In genomic region chr12:108177131-108177530, GRCh38 we compare ENCODE assay signal across 2 cellular contexts.
TF ChIP-seq lines count a peak whose summit lies in the region.

No MANE protein-coding gene starts in this region.

TF ChIP-seq in K562, 482 proteins besides CTCF, POLR2A, EP300 and RAD21:
- TF ChIP-seq HIVEP1 (CRISPR knock-in tag; IDR thresholded peaks at IDR 0.05) (no peak), SIN3A (IDR thresholded peaks at IDR 0.05; ENCODE audit: borderline replicate concordance in 2 of 2, control insufficient read depth in 1 of 2, low read depth in 2 of 2, low read length in 2 of 2) (no peak), RBM25 (IDR thresholded peaks at IDR 0.05; ENCODE audit: low read depth, low read length, severe bottlenecking) (peak; percentile 3), POLR2AphosphoS5 (IDR thresholded peaks at IDR 0.05; ENCODE audit: control insufficient read depth, insufficient read depth, low read depth, low read length) (no peak)

TF ChIP-seq in H1, 55 proteins besides CTCF, POLR2A, EP300 and RAD21:
- TF ChIP-seq SP1 (IDR thresholded peaks at IDR 0.05; ENCODE audit: low read depth, low read length) (no peak), EZH2 (IDR thresholded peaks at IDR 0.05; ENCODE audit: low read depth, low read length, severe bottlenecking) (no peak), NRF1 (IDR thresholded peaks at IDR 0.05; ENCODE audit: low read depth, low read length) (no peak), ATF2 (IDR thresholded peaks at IDR 0.05; ENCODE audit: low read length) (no peak), CBX5 (IDR thresholded peaks at IDR 0.05; ENCODE audit: low read depth, low read length) (no peak), PHF8 (conservative IDR thresholded peaks at IDR 0.05; ENCODE audit: low read depth, low read length) (no peak), KDM5A (IDR thresholded peaks at IDR 0.05; ENCODE audit: low read length) (no peak), BACH1 (IDR thresholded peaks at IDR 0.05; ENCODE audit: low read length) (no peak), SIN3A (conservative IDR thresholded peaks at IDR 0.05 in 1 of 2, IDR thresholded peaks at IDR 0.05 in 1 of 2; ENCODE audit: low read depth in 1 of 2, low read length in 2 of 2) (no peak), SUZ12 (IDR thresholded peaks at IDR 0.05; ENCODE audit: low read length) (no peak)
TF ChIP-seq in H1: peak in this region for 0.
